In the genomic region with DNA sequence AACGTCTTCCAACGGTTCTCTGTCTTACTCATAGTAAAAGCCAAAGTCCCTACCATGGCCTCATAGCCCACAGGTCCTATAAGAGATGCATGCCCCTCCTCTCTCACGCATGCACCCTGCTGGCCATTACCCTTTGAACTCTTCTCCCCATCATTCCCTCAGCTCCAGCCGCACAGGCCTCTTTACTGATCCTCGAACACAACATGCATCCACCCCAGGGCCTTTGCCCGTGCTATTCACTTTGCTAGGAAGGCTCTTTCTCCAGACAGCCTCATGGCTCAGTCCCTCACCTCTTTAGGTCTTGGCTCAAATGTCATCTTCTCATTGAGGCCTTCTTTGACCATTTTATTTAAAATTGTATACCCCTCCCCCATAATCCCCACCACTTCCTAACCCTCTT, we compare ENCODE assay signal across 22 cellular contexts. TPM values are rescaled to one million over a fixed set of nuclear protein-coding genes. Genes with fewer than 3 reads are reported as not detected.
DNase-seq lines count a peak whose midpoint lies in the region; ATAC-seq, FAIRE-seq and TF ChIP-seq lines count a peak whose summit lies in the region.
"Had no signal": no experiment of that assay in that cellular context is flagged by ENCODE, and none has a peak within 500 bp of the region (broad histone marks: within the 10 kb centered on the region; RNA-seq: fewer than 3 reads in every experiment).

No MANE protein-coding gene starts in this region.

- CTCF ChIA-PET in HepG2 (lab: Yijun Ruan, JAX; ENCODE audit: low intra/inter-chr PET ratio, low total read pairs) = no interaction called here

- no TSS peak for BruUV-seq in HepG2 (replicated peaks; lab: Mats Ljungman, UMichigan)

- peaks cover 39% of the 10 kb centered on the region for H3K4me1 ChIP-seq in HepG2 (ENCODE audit: insufficient read depth, low read length)
- H3K4me1 ChIP-seq in right lobe of liver = peaks cover 0 to 42% (median 15%) of the 10 kb centered on the region in 4 donors
- H3K4me1 ChIP-seq: ascending aorta had no signal

- no peak overlapping the region for H3K9ac ChIP-seq in HepG2 (ENCODE audit: insufficient read depth, low read depth, low read length)

- ATAC-seq in HepG2 (no peak), right lobe of liver (no peak)

- POLR2A ChIA-PET in HepG2 (lab: Yijun Ruan, JAX) = no interaction called here

- in situ Hi-C loops in HepG2 (cut with HindIII; ENCODE audit: extremely low pct_ligation_motif_present, low pct_unique_long_range_greater_than_20kb) = no loop called here

- no peaks in the 10 kb centered on the region; the same call in 1 of the 2 replicates for H4K20me1 ChIP-seq in HepG2 (ENCODE audit: insufficient read depth, low read length)

- H3K36me3 ChIP-seq in HepG2 (replicated peaks in 1 of 2; ENCODE audit: control insufficient read depth in 1 of 2, insufficient read depth in 2 of 2, low read length in 2 of 2) = peaks cover 2 to 12% of the 10 kb centered on the region in 2 experiments; a peak in 2 of 5 replicates
- H3K36me3 ChIP-seq in right lobe of liver = peaks cover 0 to 4% (median 0%) of the 10 kb centered on the region in 4 donors

- no peak overlapping the region for H3K27ac ChIP-seq in HepG2 (ENCODE audit: extremely low read length, insufficient read depth, low read length)
- no peak overlapping the region for H3K27ac ChIP-seq in right lobe of liver
- peak overlapping the region; percentile 64; the same call in 1 of the 2 replicates for H3K27ac ChIP-seq in VCaP
- H3K27ac ChIP-seq: ascending aorta had no signal

- intact Hi-C loops in HepG2 (cut with micrococcal nuclease; ENCODE audit: unreplicated experiment) = no loop called here
- intact Hi-C loops in right lobe of liver (cut with DNase I) = no loop called here

- TF ChIP-seq EP300 in HepG2 (IDR thresholded peaks at IDR 0.05; ENCODE audit: low read depth in 2 of 2, low read length in 2 of 2) (no peak), HepG2 (CRISPR knock-in tag; IDR thresholded peaks at IDR 0.05; ENCODE audit: borderline replicate concordance) (no peak)

- H3K4me3 ChIP-seq in HepG2 (replicated peaks in 1 of 3; ENCODE audit: insufficient read depth in 1 of 3, low read depth in 2 of 3, low read length in 3 of 3) (no peak overlapping the region), right lobe of liver (no peak overlapping the region)
- H3K4me3 ChIP-seq: ascending aorta, tibial nerve had no signal

- DNase-seq in HepG2 (ENCODE audit: low spot score) (no peak), right lobe of liver (no peak), iPS-NIHi7 (ENCODE audit: extremely low spot score) (peak; percentile 5), D721Med (ENCODE audit: insufficient read length, low spot score) (no peak), AG08395 (ENCODE audit: low spot score) (no peak), GM19238 (ENCODE audit: insufficient read length, low spot score) (no peak), superior temporal gyrus (ENCODE audit: extremely low spot score) (no peak)
- DNase-seq: activated CD4-positive, CD25-positive, alpha-beta regulatory T cell; Calu3; hypothalamus; KBM-7; NCI-H1048; NCI-H2081 treated with DMSO at 0.1 percent for 48 hours; NCI-H510A treated with DMSO at 0.1 percent for 48 hours; stimulated activated CD4-positive, alpha-beta T cell treated with anti-CD3 and anti-CD28 coated beads, Interleukin-12 subunit alpha, Interleukin-12 subunit beta, amount 100 ng/mL, for 4 hours; T-helper 2 cell had no signal

- H3K9me3 ChIP-seq in HepG2 (ENCODE audit: low read length) (no peaks in the 10 kb centered on the region), right lobe of liver (no peaks in the 10 kb centered on the region)
- H3K9me3 ChIP-seq: ascending aorta, tibial nerve had no signal

- peaks cover 14% of the 10 kb centered on the region for H3K79me2 ChIP-seq in HepG2 (ENCODE audit: insufficient read depth, low read length)

- FAIRE-seq in HepG2 (lab: Jason Lieb, UNC) = no peak
- FAIRE-seq in D721Med (lab: Jason Lieb, UNC) = no peak

- no peak overlapping the region for H3K4me2 ChIP-seq in HepG2 (ENCODE audit: low read depth, low read length)

- no peak for TF ChIP-seq CTCF in HepG2 (CRISPR knock-in tag; IDR thresholded peaks at IDR 0.05)
- no peak for TF ChIP-seq CTCF in right lobe of liver (IDR thresholded peaks at IDR 0.05)
- TF ChIP-seq CTCF in VCaP (conservative IDR thresholded peaks at IDR 0.05) = no peak
- no peak for TF ChIP-seq CTCF in D721Med (IDR thresholded peaks at IDR 0.05; ENCODE audit: insufficient read depth, missing control alignments)

- H2AFZ ChIP-seq in HepG2 (ENCODE audit: low read length) = no peak overlapping the region

- TF ChIP-seq POLR2A in HepG2 (IDR thresholded peaks at IDR 0.05; ENCODE audit: insufficient read depth in 1 of 2, low read depth in 2 of 2, low read length in 2 of 2) (no peak), right lobe of liver (IDR thresholded peaks at IDR 0.05) (no peak)

- TF ChIP-seq RAD21 in HepG2 (CRISPR knock-in tag; IDR thresholded peaks at IDR 0.05) = no peak

- WGBS in HepG2 (ENCODE audit: low lambda C conversion rate) = 75% methylated on average over 6 of the region's 6 CpGs
- 56% methylated on average over 3 of the region's 6 CpGs for WGBS in right lobe of liver (ENCODE audit: insufficient coverage, low coverage, low lambda C conversion rate, missing lambda C conversion rate)

- H3K27me3 ChIP-seq in HepG2 (ENCODE audit: control insufficient read depth in 1 of 2, insufficient read depth in 2 of 2, low read length in 2 of 2) (no peaks in the 10 kb centered on the region), right lobe of liver (no peaks in the 10 kb centered on the region)
- H3K27me3 ChIP-seq: ascending aorta, tibial nerve had no signal

RNA-seq across cellular contexts. Expression of gene AP1B1, which starts 7.5 kb away (rescaled TPM):
- 28.9 and 29.7 TPM in 2 replicates for total RNA-seq in HepG2 (2016; rRNA removed; fragmentation: Illumina TruSeq; extraction: Trizol)
- 5.7 and 5.9 TPM in 2 replicates for total RNA-seq in HepG2 (2016; cell fraction: cytosol; rRNA removed; fragmentation: Illumina TruSeq; extraction: Trizol; ENCODE audit: low read depth)
- total RNA-seq in HepG2 (2016; cell fraction: insoluble cytoplasmic fraction; rRNA removed; fragmentation: Illumina TruSeq; extraction: Trizol) = 26.4 and 28.8 TPM in 2 replicates
- 13.5 and 15.5 TPM in 2 replicates for total RNA-seq in HepG2 (2016; cell fraction: membrane; rRNA removed; fragmentation: Illumina TruSeq; extraction: Trizol)
- 18.1 and 19.1 TPM in 2 replicates for total RNA-seq in HepG2 (2016; cell fraction: nucleus; rRNA removed; fragmentation: Illumina TruSeq; extraction: Trizol)
- 26.0 and 26.6 TPM in 2 replicates for polyA plus RNA-seq in HepG2 (2011; rRNA removed)
- polyA plus RNA-seq in HepG2 (2011; cell fraction: cytosol; rRNA removed) = 16.8 and 22.0 TPM in 2 replicates
- polyA plus RNA-seq in HepG2 (2011; cell fraction: nucleus; rRNA removed) = 34.0 and 38.2 TPM in 2 replicates
- polyA plus RNA-seq in HepG2 (2012) = 20.3 and 22.7 TPM in 2 replicates
- polyA plus RNA-seq in HepG2 (2016; cell fraction: cytosol; fragmentation: Illumina TruSeq; extraction: Trizol; ENCODE audit: low read depth) = 4.3 and 4.6 TPM in 2 replicates
- 22.1 and 30.0 TPM in 2 replicates for polyA plus RNA-seq in HepG2 (2016; cell fraction: insoluble cytoplasmic fraction; fragmentation: Illumina TruSeq; extraction: Trizol; ENCODE audit: low read depth)
- 9.7 and 10.4 TPM in 2 replicates for polyA plus RNA-seq in HepG2 (2016; cell fraction: membrane; fragmentation: Illumina TruSeq; extraction: Trizol; ENCODE audit: low read depth)
- polyA plus RNA-seq in HepG2 (2016; cell fraction: nucleus; fragmentation: Illumina TruSeq; extraction: Trizol; ENCODE audit: insufficient read depth, low read depth) = 30.2 and 32.6 TPM in 2 replicates
- polyA minus RNA-seq in HepG2 (2011; rRNA and poly(A)+ RNA removed; ENCODE audit: low replicate concordance) = 92.9 and 98.5 TPM in 2 replicates
- polyA minus RNA-seq in HepG2 (2011; cell fraction: cytosol; rRNA and poly(A)+ RNA removed) = 32.7 and 33.4 TPM in 2 replicates
- 19.2 and 21.4 TPM in 2 replicates for polyA minus RNA-seq in HepG2 (2011; cell fraction: nucleus; rRNA and poly(A)+ RNA removed)
- total RNA-seq in right lobe of liver = 10 to 100 TPM; 35.7 to 63.2 (median 44.4) TPM

RNA-seq across cellular contexts. Expression of gene RFPL1, which starts 57.5 kb away (rescaled TPM):
- total RNA-seq in HepG2 (2016; rRNA removed; fragmentation: Illumina TruSeq; extraction: Trizol) (not detected in 2 replicates), right lobe of liver (under 1 TPM in 2 of 6 experiments, not detected in 4; 0.35 to 0.37 TPM)
- total RNA-seq in HepG2 (2016; cell fraction: cytosol; rRNA removed; fragmentation: Illumina TruSeq; extraction: Trizol; ENCODE audit: low read depth) = not detected in 2 replicates
- not detected in 2 replicates for total RNA-seq in HepG2 (2016; cell fraction: insoluble cytoplasmic fraction; rRNA removed; fragmentation: Illumina TruSeq; extraction: Trizol)
- total RNA-seq in HepG2 (2016; cell fraction: membrane; rRNA removed; fragmentation: Illumina TruSeq; extraction: Trizol) = not detected in 2 replicates
- not detected in 2 replicates for total RNA-seq in HepG2 (2016; cell fraction: nucleus; rRNA removed; fragmentation: Illumina TruSeq; extraction: Trizol)
- polyA plus RNA-seq in HepG2 (2011; rRNA removed) = not detected in 2 replicates
- not detected in 2 replicates for polyA plus RNA-seq in HepG2 (2011; cell fraction: cytosol; rRNA removed)
- not detected in 2 replicates for polyA plus RNA-seq in HepG2 (2011; cell fraction: nucleus; rRNA removed)
- polyA plus RNA-seq in HepG2 (2012) = not detected in 2 replicates
- not detected in 2 replicates for polyA plus RNA-seq in HepG2 (2016; cell fraction: cytosol; fragmentation: Illumina TruSeq; extraction: Trizol; ENCODE audit: low read depth)
- polyA plus RNA-seq in HepG2 (2016; cell fraction: insoluble cytoplasmic fraction; fragmentation: Illumina TruSeq; extraction: Trizol; ENCODE audit: low read depth) = not detected in 2 replicates
- not detected in 2 replicates for polyA plus RNA-seq in HepG2 (2016; cell fraction: membrane; fragmentation: Illumina TruSeq; extraction: Trizol; ENCODE audit: low read depth)
- polyA plus RNA-seq in HepG2 (2016; cell fraction: nucleus; fragmentation: Illumina TruSeq; extraction: Trizol; ENCODE audit: insufficient read depth, low read depth) = not detected in 2 replicates
- not detected in 2 replicates for polyA minus RNA-seq in HepG2 (2011; rRNA and poly(A)+ RNA removed; ENCODE audit: low replicate concordance)
- not detected in 2 replicates for polyA minus RNA-seq in HepG2 (2011; cell fraction: cytosol; rRNA and poly(A)+ RNA removed)
- polyA minus RNA-seq in HepG2 (2011; cell fraction: nucleus; rRNA and poly(A)+ RNA removed) = not detected in 2 replicates
- total RNA-seq: activated CD8-positive, alpha-beta memory T cell treated with anti-CD3 and anti-CD28 coated beads for 36 hours; ascending aorta; Calu3; kidney epithelial cell; tibial nerve had no signal
- polyA plus RNA-seq: neural cell had no signal
